Comparison of ENCODE assay signal across 16 cellular contexts in the genomic region with DNA sequence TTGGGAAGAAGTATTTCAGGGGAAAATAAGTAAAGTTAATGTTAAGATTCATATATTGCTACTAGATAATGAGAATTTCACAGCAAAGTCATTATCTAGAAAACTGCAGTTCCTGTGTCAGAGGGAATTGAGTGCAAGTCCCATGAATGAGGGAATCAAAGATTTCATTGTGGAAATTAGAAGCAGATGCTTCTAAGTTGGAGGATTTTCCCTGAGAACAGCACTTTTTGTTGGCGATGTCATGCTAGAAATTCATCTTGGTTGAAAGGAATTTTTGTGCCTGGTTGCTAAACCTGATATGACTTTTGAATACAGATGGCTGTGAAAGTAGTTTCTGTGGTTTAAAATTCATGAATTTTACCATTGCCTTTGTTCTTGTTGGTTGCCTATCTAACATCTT. TPM values are rescaled to one million over a fixed set of nuclear protein-coding genes. Genes with fewer than 3 reads are reported as not detected.
A peak's percentile ranks its signal among the peaks of the same experiment; 100 is the strongest.
DNase-seq lines count a peak whose midpoint lies in the region; ATAC-seq, FAIRE-seq and TF ChIP-seq lines count a peak whose summit lies in the region.
"Had no signal": no experiment of that assay in that cellular context is flagged by ENCODE, and none has a peak within 500 bp of the region (broad histone marks: within the 10 kb centered on the region; RNA-seq: fewer than 3 reads in every experiment).

No MANE protein-coding gene starts in this region.

- no peak overlapping the region for H3K27ac ChIP-seq in keratinocyte (ENCODE audit: control insufficient read depth, insufficient read depth, low read length)
- H3K27ac ChIP-seq in substantia nigra (ENCODE audit: low read depth, low read length, poor library complexity, severe bottlenecking): peak overlapping the region; percentile 0
- H3K27ac ChIP-seq: 22Rv1, neutrophil had no signal

- H3K4me3 ChIP-seq in cardiac fibroblast (replicated peaks in 1 of 2; ENCODE audit: low read depth in 2 of 2, low read length in 2 of 2) (no peak overlapping the region), keratinocyte (ENCODE audit: control insufficient read depth in 2 of 3, extremely low read depth in 1 of 3, insufficient read depth in 2 of 3, low read depth in 1 of 3, low read length in 3 of 3) (no peak overlapping the region)
- H3K4me3 ChIP-seq: esophagus muscularis mucosa had no signal

- H3K4me1 Mint-ChIP-seq in activated T-cell treated with anti-CD3 and anti-CD28 coated beads, Interleukin-2, amount 50 U/mL, for 24 hours (ENCODE audit: low read depth): peaks cover 20% of the 10 kb centered on the region
- peaks cover 10% of the 10 kb centered on the region for H3K4me1 Mint-ChIP-seq in activated T-cell treated with anti-CD3 and anti-CD28 coated beads, Interleukin-2, amount 50 U/mL, for 4 hours (ENCODE audit: low read depth)

- peaks cover 5% of the 10 kb centered on the region for H4K20me1 ChIP-seq in keratinocyte (ENCODE audit: control insufficient read depth, extremely low read depth, insufficient read depth, low read length)

- no peak for ATAC-seq in HG03025 (IDR thresholded peaks at IDR 0.05; ENCODE audit: low FRiP score, unreplicated experiment)
- ATAC-seq in activated T-cell treated with anti-CD3 and anti-CD28 coated beads, Interleukin-2, amount 50 U/mL, for 4 hours: no peak

- peak overlapping the region; percentile 64 for H3K27ac Mint-ChIP-seq in activated T-cell treated with anti-CD3 and anti-CD28 coated beads, Interleukin-2, amount 50 U/mL, for 24 hours

- TF ChIP-seq CTCF in cardiac fibroblast (IDR thresholded peaks at IDR 0.05; ENCODE audit: low read depth, low read length) (no peak), keratinocyte (optimal IDR thresholded peaks at IDR 0.05 in 1 of 3, IDR thresholded peaks at IDR 0.05 in 1 of 3, conservative IDR thresholded peaks at IDR 0.05 in 1 of 3; ENCODE audit: extremely low read depth in 1 of 3, insufficient read depth in 2 of 3, low read length in 3 of 3) (no peak)

- H3K4me3 Mint-ChIP-seq in activated T-cell treated with anti-CD3 and anti-CD28 coated beads, Interleukin-2, amount 50 U/mL, for 24 hours: no peak overlapping the region
- H3K4me3 Mint-ChIP-seq in activated T-cell treated with anti-CD3 and anti-CD28 coated beads, Interleukin-2, amount 50 U/mL, for 4 hours: no peak overlapping the region

- peaks cover 5% of the 10 kb centered on the region for H3K9me1 ChIP-seq in keratinocyte (ENCODE audit: control insufficient read depth, extremely low read depth, insufficient read depth, low read length)

- dilution Hi-C loops in keratinocyte (cut with MboI; ENCODE audit: extremely low pct_ligation_motif_present, low sequenced_read_pairs): no loop called here

- no peaks in the 10 kb centered on the region for H3K9me3 ChIP-seq in keratinocyte (ENCODE audit: control insufficient read depth, low read depth, low read length)
- H3K9me3 ChIP-seq: esophagus muscularis mucosa, neutrophil had no signal

- no peaks in the 10 kb centered on the region for H3K27me3 ChIP-seq in keratinocyte (ENCODE audit: control insufficient read depth, extremely low read depth, insufficient read depth, low read length)
- H3K27me3 ChIP-seq: esophagus muscularis mucosa, neutrophil had no signal

- H3K36me3 Mint-ChIP-seq in activated T-cell treated with anti-CD3 and anti-CD28 coated beads, Interleukin-2, amount 50 U/mL, for 24 hours (ENCODE audit: low read depth): no peaks in the 10 kb centered on the region
- no peaks in the 10 kb centered on the region for H3K36me3 Mint-ChIP-seq in activated T-cell treated with anti-CD3 and anti-CD28 coated beads, Interleukin-2, amount 50 U/mL, for 4 hours (ENCODE audit: insufficient read depth)

- H2AFZ ChIP-seq in keratinocyte (ENCODE audit: control insufficient read depth, low read length): no peak overlapping the region

- peaks cover 3 to 23% of the 10 kb centered on the region in 2 experiments for H3K36me3 ChIP-seq in keratinocyte (ENCODE audit: control insufficient read depth in 2 of 2, extremely low read depth in 1 of 2, insufficient read depth in 2 of 2, low read length in 2 of 2)
- H3K36me3 ChIP-seq: esophagus muscularis mucosa, neutrophil had no signal

- no peaks in the 10 kb centered on the region for H3K9me3 Mint-ChIP-seq in activated T-cell treated with anti-CD3 and anti-CD28 coated beads, Interleukin-2, amount 50 U/mL, for 24 hours
- no peaks in the 10 kb centered on the region for H3K9me3 Mint-ChIP-seq in activated T-cell treated with anti-CD3 and anti-CD28 coated beads, Interleukin-2, amount 50 U/mL, for 4 hours

- peak; percentile 23 for FAIRE-seq in keratinocyte (lab: Jason Lieb, UNC)
- FAIRE-seq: GM12892 had no signal

- no peak overlapping the region for H3K9ac ChIP-seq in keratinocyte (ENCODE audit: control insufficient read depth, extremely low read depth, insufficient read depth, low read length)

- peaks cover 94% of the 10 kb centered on the region for H3K79me2 ChIP-seq in keratinocyte (ENCODE audit: control insufficient read depth, insufficient read depth, low read length)

- no peak for DNase-seq in activated T-cell treated with anti-CD3 and anti-CD28 coated beads, Interleukin-2, amount 50 U/mL, for 24 hours
- DNase-seq in activated T-cell treated with anti-CD3 and anti-CD28 coated beads for 4 hours (no peak), cardiac fibroblast (ENCODE audit: low read depth in 2 of 2) (peak; percentile 60 to 74), keratinocyte (ENCODE audit: low read depth, low spot score) (no peak), substantia nigra (lab: John Stamatoyannopoulos, UW) (no peak), NCI-H2081 treated with DMSO at 0.1 percent for 48 hours (lab: John Stamatoyannopoulos, UW) (no peak)
- DNase-seq in activated T-cell treated with anti-CD3 and anti-CD28 coated beads, Interleukin-2, amount 50 U/mL, for 4 hours: no peak
- DNase-seq: islet precursor cell; NCI-H2171; OCI-M1; stimulated activated CD4-positive, alpha-beta T cell treated with anti-CD3 and anti-CD28 coated beads, Interleukin-4, amount 100 ng/mL, for 24 hours had no signal

- peaks cover 19% of the 10 kb centered on the region for H3K4me1 ChIP-seq in keratinocyte (ENCODE audit: control insufficient read depth, extremely low read depth, insufficient read depth, low read length)

- H3K4me2 ChIP-seq in keratinocyte (ENCODE audit: control insufficient read depth, extremely low read depth, insufficient read depth, low read depth, low read length): no peak overlapping the region

- H3K27me3 Mint-ChIP-seq in activated T-cell treated with anti-CD3 and anti-CD28 coated beads, Interleukin-2, amount 50 U/mL, for 24 hours: peaks cover 15% of the 10 kb centered on the region
- peaks cover 3% of the 10 kb centered on the region for H3K27me3 Mint-ChIP-seq in activated T-cell treated with anti-CD3 and anti-CD28 coated beads, Interleukin-2, amount 50 U/mL, for 4 hours (ENCODE audit: low read depth)

RNA-seq across cellular contexts. Expression of a gene that starts 25.6 kb away (rescaled TPM):
- polyA plus RNA-seq in keratinocyte: 116 to 122 TPM (median 120 TPM) in 3 replicates
- polyA plus RNA-seq in keratinocyte (2011; ENCODE audit: low read depth): 28.5 TPM
- 60.2 and 96.5 TPM in 2 replicates for polyA plus RNA-seq in keratinocyte (2011; cell fraction: cytosol; rRNA removed)
- 130 and 133 TPM in 2 replicates for polyA plus RNA-seq in keratinocyte (2011; cell fraction: nucleus; rRNA removed)
- polyA plus RNA-seq in keratinocyte (2012; ENCODE audit: low replicate concordance): 53.6 and 94.8 TPM in 2 replicates
- polyA minus RNA-seq in keratinocyte: 122 to 230 TPM (median 217 TPM) in 3 replicates
- polyA minus RNA-seq in keratinocyte (2011; cell fraction: cytosol; rRNA and poly(A)+ RNA removed): 159 TPM
- polyA minus RNA-seq in keratinocyte (2011; cell fraction: nucleus; rRNA and poly(A)+ RNA removed): 314 and 552 TPM in 2 replicates
- 1 to 10 TPM; 2.2 to 4.8 (median 3.1) TPM for total RNA-seq in activated T-cell treated with anti-CD3 and anti-CD28 coated beads, Interleukin-2, amount 50 U/mL, for 4 hours

Comparison
In these comparisons a context has a peak if more than half of its experiments do, and no peak if none do; other contexts are left out.
1. DNase-seq: peak in cardiac fibroblast (2 of 2); none in activated T-cell treated with anti-CD3 and anti-CD28 coated beads, Interleukin-2, amount 50 U/mL, for 24 hours (single experiment), activated T-cell treated with anti-CD3 and anti-CD28 coated beads for 4 hours (single experiment), keratinocyte (single experiment), substantia nigra (0 of 49), NCI-H2081 treated with DMSO at 0.1 percent for 48 hours (single experiment) and activated T-cell treated with anti-CD3 and anti-CD28 coated beads, Interleukin-2, amount 50 U/mL, for 4 hours (single experiment).